ENCODE assay signal across 21 cellular contexts in genomic region chr11:115585361-115586024, GRCh38.
A peak's percentile ranks its signal among the peaks of the same experiment; 100 is the strongest.
DNase-seq lines count a peak whose midpoint lies in the region; ATAC-seq and TF ChIP-seq lines count a peak whose summit lies in the region.
"Had no signal": no experiment of that assay in that cellular context is flagged by ENCODE, and none has a peak within 500 bp of the region (broad histone marks: within the 10 kb centered on the region; RNA-seq: fewer than 3 reads in every experiment).

No MANE protein-coding gene starts in this region.

- CTCF ChIA-PET in activated CD4-positive, alpha-beta memory T cell treated with anti-CD3 and anti-CD28 coated beads for 36 hours (lab: Charles Lee), result no interaction called here

- no peak overlapping the region for H3K27ac Mint-ChIP-seq in activated CD4-positive, alpha-beta memory T cell treated with anti-CD3 and anti-CD28 coated beads for 36 hours
- H3K27ac Mint-ChIP-seq: activated CD4-positive, alpha-beta T cell treated with anti-CD3 and anti-CD28 coated beads, Interleukin-2, amount 10 ng/mL, durations not matched to agents 7 days and 5 days; T-helper 1 cell treated with Interleukin-12 subunit alpha and Interleukin-12 subunit beta and Interleukin-4 antibody, amounts not matched to agents 30 μg/mL and 1 μg/mL, for 36 hours had no signal

- DNase-seq in activated CD4-positive, alpha-beta memory T cell treated with anti-CD3 and anti-CD28 coated beads for 36 hours, result peak; percentile 41
- DNase-seq in psoas muscle, result no peak
- DNase-seq in DMS53 treated with DMSO at 0.1 percent for 48 hours (lab: John Stamatoyannopoulos, UW; ENCODE audit: unreplicated experiment), result no peak
- DNase-seq in NCI-H1436 treated with DMSO at 0.1 percent for 48 hours (lab: John Stamatoyannopoulos, UW), result no peak
- DNase-seq in nucleus accumbens (lab: John Stamatoyannopoulos, UW), result no peak
- DNase-seq: activated CD4-positive, alpha-beta T cell treated with anti-CD3 and anti-CD28 coated beads, Interleukin-2, amount 10 ng/mL, durations not matched to agents 7 days and 5 days; activated effector memory CD4-positive, alpha-beta T cell treated with Interleukin-2 at 50 U/mL for 16 hours; anterior cingulate cortex; C1 segment of cervical spinal cord; DMS79 treated with DMSO at 0.1 percent for 48 hours; glutamatergic neuron; islet precursor cell; NCI-H146; NCI-H69 had no signal

- H3K27me3 Mint-ChIP-seq in activated CD4-positive, alpha-beta memory T cell treated with anti-CD3 and anti-CD28 coated beads for 36 hours, result peaks cover 1% of the 10 kb centered on the region
- H3K27me3 Mint-ChIP-seq: activated CD4-positive, alpha-beta T cell treated with anti-CD3 and anti-CD28 coated beads, Interleukin-2, amount 10 ng/mL, durations not matched to agents 7 days and 5 days had no signal

- H3K36me3 ChIP-seq in psoas muscle (ENCODE audit: insufficient read depth in 1 of 2, low read depth in 1 of 2), result no peaks in the 10 kb centered on the region
- H3K36me3 ChIP-seq: neutrophil had no signal

- H3K27ac ChIP-seq in psoas muscle, result no peak overlapping the region
- H3K27ac ChIP-seq: KMS-11, neutrophil, skin epidermis had no signal

- POLR2A ChIA-PET in activated CD4-positive, alpha-beta memory T cell treated with anti-CD3 and anti-CD28 coated beads for 36 hours (lab: Charles Lee), result interaction anchor here (0.9 kb wide), 1 partner anchor 339 kb away, joined by 3 read pairs; no protein-coding TSS in a partner anchor

- H3K4me3 Mint-ChIP-seq in activated CD4-positive, alpha-beta memory T cell treated with anti-CD3 and anti-CD28 coated beads for 36 hours, result no peak overlapping the region
- H3K4me3 Mint-ChIP-seq: activated CD4-positive, alpha-beta T cell treated with anti-CD3 and anti-CD28 coated beads, Interleukin-2, amount 10 ng/mL, durations not matched to agents 7 days and 5 days; T-helper 1 cell treated with Interleukin-12 subunit alpha and Interleukin-12 subunit beta and Interleukin-4 antibody, amounts not matched to agents 30 μg/mL and 1 μg/mL, for 36 hours had no signal

- H3K4me1 Mint-ChIP-seq in activated CD4-positive, alpha-beta memory T cell treated with anti-CD3 and anti-CD28 coated beads for 36 hours (ENCODE audit: low read depth), result no peaks in the 10 kb centered on the region
- H3K4me1 Mint-ChIP-seq: activated CD4-positive, alpha-beta T cell treated with anti-CD3 and anti-CD28 coated beads, Interleukin-2, amount 10 ng/mL, durations not matched to agents 7 days and 5 days had no signal

- no peaks in the 10 kb centered on the region for H3K9me3 ChIP-seq in psoas muscle
- H3K9me3 ChIP-seq: neutrophil had no signal

- no peak for TF ChIP-seq CTCF in psoas muscle (IDR thresholded peaks at IDR 0.05)

- peaks cover 15% of the 10 kb centered on the region for H3K9me3 Mint-ChIP-seq in activated CD4-positive, alpha-beta memory T cell treated with anti-CD3 and anti-CD28 coated beads for 36 hours

- no peaks in the 10 kb centered on the region for H3K36me3 Mint-ChIP-seq in activated CD4-positive, alpha-beta memory T cell treated with anti-CD3 and anti-CD28 coated beads for 36 hours

- H3K4me1 ChIP-seq in psoas muscle, result no peaks in the 10 kb centered on the region

- no peak overlapping the region for H3K4me3 ChIP-seq in psoas muscle
- H3K4me3 ChIP-seq: skin epidermis had no signal

- H3K27me3 ChIP-seq in psoas muscle (ENCODE audit: insufficient read depth in 3 of 3, low read length in 2 of 3), result peaks cover 0 to 3% (median 0%) of the 10 kb centered on the region in 3 donors
- H3K27me3 ChIP-seq: neutrophil had no signal

- ATAC-seq in GM18873 (IDR thresholded peaks at IDR 0.05; ENCODE audit: low FRiP score, unreplicated experiment) (peak; percentile 91), GM21529 (IDR thresholded peaks at IDR 0.05; ENCODE audit: unreplicated experiment) (peak; percentile 93), HG03045 (IDR thresholded peaks at IDR 0.05; ENCODE audit: unreplicated experiment) (peak; percentile 79), psoas muscle (no peak)

- intact Hi-C loops in activated CD4-positive, alpha-beta memory T cell treated with anti-CD3 and anti-CD28 coated beads for 36 hours (cut with micrococcal nuclease), result loop anchor here (1.0 to 2.0 kb wide), 2 partner anchors 83 to 339 kb away; no protein-coding TSS in a partner anchor
- intact Hi-C loops in psoas muscle (cut with DNase I), result no loop called here

- 89 to 97% (median 92%) methylated on average over 11 of the region's 11 CpGs for WGBS in psoas muscle, 3 donors

Comparison
In these comparisons a context has a peak if more than half of its experiments do, and no peak if none do; other contexts are left out.
1. ATAC-seq: peak in GM18873 (single experiment), GM21529 (single experiment) and HG03045 (single experiment); none in psoas muscle (0 of 4).